Comparison of ENCODE assay signal across 8 cellular contexts in the genomic region with DNA sequence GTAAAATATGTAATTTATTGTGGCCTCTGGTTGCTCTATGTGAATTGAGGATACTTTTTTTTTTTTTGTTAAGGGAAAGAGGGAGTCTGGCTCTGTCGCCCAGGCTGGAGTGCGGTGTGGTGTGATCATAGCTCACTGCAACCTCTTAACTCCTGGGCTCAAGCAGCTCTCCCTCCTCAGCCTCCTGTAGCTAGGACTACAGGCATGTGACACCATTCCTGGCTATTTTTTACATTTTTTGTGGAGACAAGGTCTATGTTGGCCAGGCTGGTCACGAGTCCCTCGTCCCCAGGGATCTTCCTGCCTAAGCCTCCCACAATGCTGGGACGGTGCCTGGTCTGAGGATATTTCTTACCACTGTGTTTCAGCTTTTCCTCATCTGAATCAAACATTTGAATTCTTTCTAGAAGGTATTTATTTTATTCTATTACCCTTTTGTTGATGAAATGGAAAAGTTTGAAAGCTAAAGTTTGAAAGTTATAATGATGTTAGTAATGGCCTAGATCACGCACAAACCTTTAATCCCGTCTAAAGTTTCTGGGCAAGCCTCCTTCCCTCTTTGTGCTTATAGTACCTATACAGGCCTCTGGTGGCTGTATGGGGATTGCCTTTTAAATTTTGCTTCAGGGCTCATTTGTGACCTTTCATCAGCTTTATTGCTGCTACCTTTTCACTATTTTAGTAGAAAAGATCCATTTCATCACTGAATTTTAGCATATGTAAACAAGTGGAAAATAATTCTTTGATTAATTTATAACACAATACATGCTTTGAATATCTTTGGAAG. TPM values are rescaled to one million over a fixed set of nuclear protein-coding genes. Genes with fewer than 3 reads are reported as not detected.
DNase-seq lines count a peak whose midpoint lies in the region; ATAC-seq and TF ChIP-seq lines count a peak whose summit lies in the region.

No MANE protein-coding gene starts in this region.

- peak; percentile 73 for DNase-seq in ELF-1 (ENCODE audit: low read depth, low spot score)
- DNase-seq in LHCN-M2 (ENCODE audit: low read depth), result peak; percentile 67
- no peak for DNase-seq in activated naive CD4-positive, alpha-beta T cell treated with anti-CD3 and anti-CD28 coated beads, Interleukin-2, amount 50 U/mL, for 72 hours (ENCODE audit: low spot score in 2 of 2)
- DNase-seq in heart right ventricle, result peak; percentile 25 to 66
- no peak for DNase-seq in NCI-H1105 (lab: John Stamatoyannopoulos, UW)
- no peak for DNase-seq in DMS79 treated with DMSO at 0.1 percent for 48 hours (lab: John Stamatoyannopoulos, UW)
- DNase-seq in NCI-H1092 (lab: John Stamatoyannopoulos, UW), result no peak

- H3K4me3 ChIP-seq in heart right ventricle (peak overlapping the region; percentile 77 to 97 (median 90)), parathyroid adenoma (ENCODE audit: low read depth, low read length) (peak overlapping the region; percentile 100)

- peaks cover 0 to 52% (median 45%) of the 10 kb centered on the region in 9 donors for H3K4me1 ChIP-seq in heart right ventricle
- peaks cover 6% of the 10 kb centered on the region for H3K4me1 ChIP-seq in parathyroid adenoma

- no peaks in the 10 kb centered on the region for H3K9me3 ChIP-seq in heart right ventricle
- H3K9me3 ChIP-seq in parathyroid adenoma (ENCODE audit: control insufficient read depth, low read length), result no peaks in the 10 kb centered on the region

- peak overlapping the region; percentile 89 for H3K4me2 ChIP-seq in parathyroid adenoma (ENCODE audit: low read length)

- no peaks in the 10 kb centered on the region for H3K9me3 Mint-ChIP-seq in activated naive CD4-positive, alpha-beta T cell treated with anti-CD3 and anti-CD28 coated beads, Interleukin-2, amount 50 U/mL, for 72 hours

- 11 to 15% methylated on average over 7 of the region's 7 CpGs for WGBS in heart right ventricle, 2 donors

- intact Hi-C loops in heart right ventricle (cut with DNase I), result loop anchor here in 2 of 10 donors (5.0 to 10.0 kb wide), 2 partner anchors 245 to 887 kb away; partner anchors contain the start of genes DOCK4 (in 1 of the 2), IMMP2L (in 1 of the 2) and ZNF277 (in 1 of the 2)

- H3K9ac ChIP-seq in parathyroid adenoma, result no peak overlapping the region

- peaks cover 0 to 23% (median 18%) of the 10 kb centered on the region in 9 donors for H3K36me3 ChIP-seq in heart right ventricle
- H3K36me3 ChIP-seq in parathyroid adenoma (ENCODE audit: control insufficient read depth, insufficient read depth, low read length), result no peaks in the 10 kb centered on the region

- H3K27me3 ChIP-seq in heart right ventricle (no peaks in the 10 kb centered on the region), parathyroid adenoma (ENCODE audit: control insufficient read depth, insufficient read depth, low read length) (no peaks in the 10 kb centered on the region)

- H3K79me2 ChIP-seq in parathyroid adenoma, result peaks cover 22% of the 10 kb centered on the region

- H3K27ac ChIP-seq in heart right ventricle (peak overlapping the region in 9 of 10 donors; percentile 95 to 99 (median 96)), parathyroid adenoma (peak overlapping the region; percentile 21)

- H3K27ac Mint-ChIP-seq in activated naive CD4-positive, alpha-beta T cell treated with anti-CD3 and anti-CD28 coated beads, Interleukin-2, amount 50 U/mL, for 72 hours, result peak overlapping the region; percentile 99 to 100

- peaks cover 14 to 18% of the 10 kb centered on the region in 2 donors for H3K36me3 Mint-ChIP-seq in activated naive CD4-positive, alpha-beta T cell treated with anti-CD3 and anti-CD28 coated beads, Interleukin-2, amount 50 U/mL, for 72 hours

- no peak overlapping the region for H2AFZ ChIP-seq in parathyroid adenoma

- TF ChIP-seq CTCF in heart right ventricle (IDR thresholded peaks at IDR 0.05), result peak in 1 of 9 donors; percentile 7
- no peak for TF ChIP-seq CTCF in parathyroid adenoma (IDR thresholded peaks at IDR 0.05)

- ATAC-seq in activated naive CD4-positive, alpha-beta T cell treated with anti-CD3 and anti-CD28 coated beads, Interleukin-2, amount 50 U/mL, for 72 hours, result no peak
- ATAC-seq in heart right ventricle, result peak in 4 of 8 donors; percentile 1 to 15 (median 12)

RNA-seq across cellular contexts. Expression of gene IFRD1, which starts 2.0 kb away (rescaled TPM):
- total RNA-seq in LHCN-M2 (2014; rRNA removed), result 42.1 and 48.7 TPM in 2 replicates
- polyA plus RNA-seq in LHCN-M2 (2012), result 17.4 TPM
- 10 to 100 TPM; 67.6 to 85.2 TPM for total RNA-seq in activated naive CD4-positive, alpha-beta T cell treated with anti-CD3 and anti-CD28 coated beads, Interleukin-2, amount 50 U/mL, for 72 hours
- 10 to 100 TPM; 17.5 to 94.6 (median 26.2) TPM for total RNA-seq in heart right ventricle
- polyA plus RNA-seq in heart right ventricle, result 10 to 100 TPM; 70.7 to 78.5 TPM

RNA-seq across cellular contexts. Expression of gene LSMEM1, which starts 28.5 kb away (rescaled TPM):
- 0.06 and 0.26 TPM in 2 replicates for total RNA-seq in LHCN-M2 (2014; rRNA removed)
- 0.16 TPM for polyA plus RNA-seq in LHCN-M2 (2012)
- total RNA-seq in activated naive CD4-positive, alpha-beta T cell treated with anti-CD3 and anti-CD28 coated beads, Interleukin-2, amount 50 U/mL, for 72 hours, result 1 to 10 TPM in 1 of 2 donors, under 1 TPM in 1; 0.37 to 1.8 TPM
- 10 to 100 TPM in 1 of 10 donors, 1 to 10 TPM in 9; 1.1 to 11.6 (median 4.8) TPM for total RNA-seq in heart right ventricle
- 1 to 10 TPM in 1 of 2 donors, under 1 TPM in 1; 0.65 to 4.2 TPM for polyA plus RNA-seq in heart right ventricle

Comparison
In these comparisons a context has a peak if more than half of its experiments do, and no peak if none do; other contexts are left out.
1. DNase-seq: peak in ELF-1 (single experiment), LHCN-M2 (single experiment) and heart right ventricle (2 of 2); none in activated naive CD4-positive, alpha-beta T cell treated with anti-CD3 and anti-CD28 coated beads, Interleukin-2, amount 50 U/mL, for 72 hours (0 of 2), NCI-H1105 (single experiment), DMS79 treated with DMSO at 0.1 percent for 48 hours (single experiment) and NCI-H1092 (single experiment).